1 cellular context compared by ENCODE assay signal in the genomic region with DNA sequence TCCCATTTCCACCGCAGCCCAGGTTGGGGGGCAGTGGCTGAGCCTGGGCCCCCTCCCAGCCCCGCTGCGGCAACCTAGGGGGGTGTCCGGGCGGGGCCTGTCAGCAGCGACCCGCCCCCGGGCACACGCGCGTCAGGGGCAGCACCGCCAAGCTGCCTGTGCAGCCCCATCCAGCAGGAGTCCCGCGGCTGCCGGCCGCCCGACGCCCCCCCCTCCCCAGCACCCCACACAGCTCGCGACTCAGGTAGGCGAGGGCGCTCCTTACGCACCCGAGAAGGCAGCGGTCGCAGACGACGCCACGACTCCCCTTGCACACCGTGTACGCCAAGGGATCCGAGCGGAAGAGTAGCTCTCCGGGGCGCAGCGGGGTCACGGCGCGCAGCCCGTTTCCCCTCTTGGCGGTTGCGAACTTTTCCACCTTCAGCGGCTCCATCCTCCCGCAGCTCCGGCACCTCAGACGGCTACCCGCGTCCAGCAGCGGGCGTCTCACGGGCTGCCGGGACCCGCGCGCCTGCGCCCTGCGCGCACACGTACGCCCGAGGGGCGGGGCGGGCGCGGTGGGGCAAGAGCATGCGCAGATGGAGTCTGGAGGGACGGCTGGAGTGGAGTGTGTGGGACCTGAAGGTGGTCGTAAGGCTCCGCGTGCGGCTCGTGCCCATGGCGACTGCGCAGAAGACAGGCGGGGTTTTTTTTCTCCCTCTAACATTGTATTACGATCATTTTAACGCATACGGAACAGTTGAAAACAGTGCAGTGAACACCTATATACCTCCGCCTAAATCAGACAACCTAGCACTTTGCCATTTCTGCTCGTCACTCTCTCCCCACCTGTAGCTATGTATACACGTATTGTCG.
TF ChIP-seq lines count a peak whose summit lies in the region.

SMYD3 (minus strand) TSS at position 495 of the 855 bp plus-strand sequence.

TF ChIP-seq in K562, 482 proteins besides CTCF, POLR2A, EP300 and RAD21 (continued from another document and continues in another):
- TF ChIP-seq POU5F1 (IDR thresholded peaks at IDR 0.05; ENCODE audit: borderline replicate concordance, low read depth, low read length, partially characterized antibody) = no peak
- no peak for TF ChIP-seq FOXJ2 (tag; IDR thresholded peaks at IDR 0.05)
- TF ChIP-seq, protein P1, sequence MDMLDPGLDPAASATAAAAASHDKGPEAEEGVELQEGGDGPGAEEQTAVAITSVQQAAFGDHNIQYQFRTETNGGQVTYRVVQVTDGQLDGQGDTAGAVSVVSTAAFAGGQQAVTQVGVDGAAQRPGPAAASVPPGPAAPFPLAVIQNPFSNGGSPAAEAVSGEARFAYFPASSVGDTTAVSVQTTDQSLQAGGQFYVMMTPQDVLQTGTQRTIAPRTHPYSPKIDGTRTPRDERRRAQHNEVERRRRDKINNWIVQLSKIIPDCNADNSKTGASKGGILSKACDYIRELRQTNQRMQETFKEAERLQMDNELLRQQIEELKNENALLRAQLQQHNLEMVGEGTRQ (CRISPR knock-in tag; IDR thresholded peaks at IDR 0.05) = no peak
- TF ChIP-seq, protein P2, sequence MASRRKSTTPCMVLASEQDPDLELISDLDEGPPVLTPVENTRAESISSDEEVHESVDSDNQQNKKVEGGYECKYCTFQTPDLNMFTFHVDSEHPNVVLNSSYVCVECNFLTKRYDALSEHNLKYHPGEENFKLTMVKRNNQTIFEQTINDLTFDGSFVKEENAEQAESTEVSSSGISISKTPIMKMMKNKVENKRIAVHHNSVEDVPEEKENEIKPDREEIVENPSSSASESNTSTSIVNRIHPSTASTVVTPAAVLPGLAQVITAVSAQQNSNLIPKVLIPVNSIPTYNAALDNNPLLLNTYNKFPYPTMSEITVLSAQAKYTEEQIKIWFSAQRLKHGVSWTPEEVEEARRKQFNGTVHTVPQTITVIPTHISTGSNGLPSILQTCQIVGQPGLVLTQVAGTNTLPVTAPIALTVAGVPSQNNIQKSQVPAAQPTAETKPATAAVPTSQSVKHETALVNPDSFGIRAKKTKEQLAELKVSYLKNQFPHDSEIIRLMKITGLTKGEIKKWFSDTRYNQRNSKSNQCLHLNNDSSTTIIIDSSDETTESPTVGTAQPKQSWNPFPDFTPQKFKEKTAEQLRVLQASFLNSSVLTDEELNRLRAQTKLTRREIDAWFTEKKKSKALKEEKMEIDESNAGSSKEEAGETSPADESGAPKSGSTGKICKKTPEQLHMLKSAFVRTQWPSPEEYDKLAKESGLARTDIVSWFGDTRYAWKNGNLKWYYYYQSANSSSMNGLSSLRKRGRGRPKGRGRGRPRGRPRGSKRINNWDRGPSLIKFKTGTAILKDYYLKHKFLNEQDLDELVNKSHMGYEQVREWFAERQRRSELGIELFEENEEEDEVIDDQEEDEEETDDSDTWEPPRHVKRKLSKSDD (conservative IDR thresholded peaks at IDR 0.05; ENCODE audit: low read length) = no peak
- TF ChIP-seq CTBP1 (IDR thresholded peaks at IDR 0.05; ENCODE audit: borderline replicate concordance) = peak; percentile 94
- no peak for TF ChIP-seq NR2F6 (CRISPR knock-in tag; IDR thresholded peaks at IDR 0.05)
- TF ChIP-seq HEY1 (CRISPR knock-in tag; IDR thresholded peaks at IDR 0.05; ENCODE audit: borderline replicate concordance) = no peak
- no peak for TF ChIP-seq GABPA (tag; conservative IDR thresholded peaks at IDR 0.05; ENCODE audit: low read depth)
- TF ChIP-seq CBX3 (IDR thresholded peaks at IDR 0.05; ENCODE audit: borderline replicate concordance in 1 of 2, low read length in 2 of 2) = 0 out of 3 replicates have a peak, but pooled peaks of 1 of the 2 experiments have one; percentile 9
- TF ChIP-seq, protein P3, sequence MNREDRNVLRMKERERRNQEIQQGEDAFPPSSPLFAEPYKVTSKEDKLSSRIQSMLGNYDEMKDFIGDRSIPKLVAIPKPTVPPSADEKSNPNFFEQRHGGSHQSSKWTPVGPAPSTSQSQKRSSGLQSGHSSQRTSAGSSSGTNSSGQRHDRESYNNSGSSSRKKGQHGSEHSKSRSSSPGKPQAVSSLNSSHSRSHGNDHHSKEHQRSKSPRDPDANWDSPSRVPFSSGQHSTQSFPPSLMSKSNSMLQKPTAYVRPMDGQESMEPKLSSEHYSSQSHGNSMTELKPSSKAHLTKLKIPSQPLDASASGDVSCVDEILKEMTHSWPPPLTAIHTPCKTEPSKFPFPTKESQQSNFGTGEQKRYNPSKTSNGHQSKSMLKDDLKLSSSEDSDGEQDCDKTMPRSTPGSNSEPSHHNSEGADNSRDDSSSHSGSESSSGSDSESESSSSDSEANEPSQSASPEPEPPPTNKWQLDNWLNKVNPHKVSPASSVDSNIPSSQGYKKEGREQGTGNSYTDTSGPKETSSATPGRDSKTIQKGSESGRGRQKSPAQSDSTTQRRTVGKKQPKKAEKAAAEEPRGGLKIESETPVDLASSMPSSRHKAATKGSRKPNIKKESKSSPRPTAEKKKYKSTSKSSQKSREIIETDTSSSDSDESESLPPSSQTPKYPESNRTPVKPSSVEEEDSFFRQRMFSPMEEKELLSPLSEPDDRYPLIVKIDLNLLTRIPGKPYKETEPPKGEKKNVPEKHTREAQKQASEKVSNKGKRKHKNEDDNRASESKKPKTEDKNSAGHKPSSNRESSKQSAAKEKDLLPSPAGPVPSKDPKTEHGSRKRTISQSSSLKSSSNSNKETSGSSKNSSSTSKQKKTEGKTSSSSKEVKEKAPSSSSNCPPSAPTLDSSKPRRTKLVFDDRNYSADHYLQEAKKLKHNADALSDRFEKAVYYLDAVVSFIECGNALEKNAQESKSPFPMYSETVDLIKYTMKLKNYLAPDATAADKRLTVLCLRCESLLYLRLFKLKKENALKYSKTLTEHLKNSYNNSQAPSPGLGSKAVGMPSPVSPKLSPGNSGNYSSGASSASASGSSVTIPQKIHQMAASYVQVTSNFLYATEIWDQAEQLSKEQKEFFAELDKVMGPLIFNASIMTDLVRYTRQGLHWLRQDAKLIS (CRISPR knock-in tag; IDR thresholded peaks at IDR 0.05) = no peak
- no peak for TF ChIP-seq TAF9B (IDR thresholded peaks at IDR 0.05; ENCODE audit: partially characterized antibody)
- TF ChIP-seq, protein P4, sequence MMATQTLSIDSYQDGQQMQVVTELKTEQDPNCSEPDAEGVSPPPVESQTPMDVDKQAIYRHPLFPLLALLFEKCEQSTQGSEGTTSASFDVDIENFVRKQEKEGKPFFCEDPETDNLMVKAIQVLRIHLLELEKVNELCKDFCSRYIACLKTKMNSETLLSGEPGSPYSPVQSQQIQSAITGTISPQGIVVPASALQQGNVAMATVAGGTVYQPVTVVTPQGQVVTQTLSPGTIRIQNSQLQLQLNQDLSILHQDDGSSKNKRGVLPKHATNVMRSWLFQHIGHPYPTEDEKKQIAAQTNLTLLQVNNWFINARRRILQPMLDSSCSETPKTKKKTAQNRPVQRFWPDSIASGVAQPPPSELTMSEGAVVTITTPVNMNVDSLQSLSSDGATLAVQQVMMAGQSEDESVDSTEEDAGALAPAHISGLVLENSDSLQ (IDR thresholded peaks at IDR 0.05) = no peak
- TF ChIP-seq ZNF23 (CRISPR knock-in tag; IDR thresholded peaks at IDR 0.05) = no peak
- no peak for TF ChIP-seq BRF1 (IDR thresholded peaks at IDR 0.05; ENCODE audit: borderline replicate concordance, extremely low read depth, insufficient read length)
- TF ChIP-seq, protein P5, sequence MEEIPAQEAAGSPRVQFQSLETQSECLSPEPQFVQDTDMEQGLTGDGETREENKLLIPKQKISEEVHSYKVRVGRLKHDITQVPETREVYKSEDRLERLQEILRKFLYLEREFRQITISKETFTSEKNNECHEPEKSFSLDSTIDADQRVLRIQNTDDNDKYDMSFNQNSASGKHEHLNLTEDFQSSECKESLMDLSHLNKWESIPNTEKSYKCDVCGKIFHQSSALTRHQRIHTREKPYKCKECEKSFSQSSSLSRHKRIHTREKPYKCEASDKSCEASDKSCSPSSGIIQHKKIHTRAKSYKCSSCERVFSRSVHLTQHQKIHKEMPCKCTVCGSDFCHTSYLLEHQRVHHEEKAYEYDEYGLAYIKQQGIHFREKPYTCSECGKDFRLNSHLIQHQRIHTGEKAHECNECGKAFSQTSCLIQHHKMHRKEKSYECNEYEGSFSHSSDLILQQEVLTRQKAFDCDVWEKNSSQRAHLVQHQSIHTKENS (CRISPR knock-in tag; IDR thresholded peaks at IDR 0.05) = no peak
- TF ChIP-seq, protein P6, sequence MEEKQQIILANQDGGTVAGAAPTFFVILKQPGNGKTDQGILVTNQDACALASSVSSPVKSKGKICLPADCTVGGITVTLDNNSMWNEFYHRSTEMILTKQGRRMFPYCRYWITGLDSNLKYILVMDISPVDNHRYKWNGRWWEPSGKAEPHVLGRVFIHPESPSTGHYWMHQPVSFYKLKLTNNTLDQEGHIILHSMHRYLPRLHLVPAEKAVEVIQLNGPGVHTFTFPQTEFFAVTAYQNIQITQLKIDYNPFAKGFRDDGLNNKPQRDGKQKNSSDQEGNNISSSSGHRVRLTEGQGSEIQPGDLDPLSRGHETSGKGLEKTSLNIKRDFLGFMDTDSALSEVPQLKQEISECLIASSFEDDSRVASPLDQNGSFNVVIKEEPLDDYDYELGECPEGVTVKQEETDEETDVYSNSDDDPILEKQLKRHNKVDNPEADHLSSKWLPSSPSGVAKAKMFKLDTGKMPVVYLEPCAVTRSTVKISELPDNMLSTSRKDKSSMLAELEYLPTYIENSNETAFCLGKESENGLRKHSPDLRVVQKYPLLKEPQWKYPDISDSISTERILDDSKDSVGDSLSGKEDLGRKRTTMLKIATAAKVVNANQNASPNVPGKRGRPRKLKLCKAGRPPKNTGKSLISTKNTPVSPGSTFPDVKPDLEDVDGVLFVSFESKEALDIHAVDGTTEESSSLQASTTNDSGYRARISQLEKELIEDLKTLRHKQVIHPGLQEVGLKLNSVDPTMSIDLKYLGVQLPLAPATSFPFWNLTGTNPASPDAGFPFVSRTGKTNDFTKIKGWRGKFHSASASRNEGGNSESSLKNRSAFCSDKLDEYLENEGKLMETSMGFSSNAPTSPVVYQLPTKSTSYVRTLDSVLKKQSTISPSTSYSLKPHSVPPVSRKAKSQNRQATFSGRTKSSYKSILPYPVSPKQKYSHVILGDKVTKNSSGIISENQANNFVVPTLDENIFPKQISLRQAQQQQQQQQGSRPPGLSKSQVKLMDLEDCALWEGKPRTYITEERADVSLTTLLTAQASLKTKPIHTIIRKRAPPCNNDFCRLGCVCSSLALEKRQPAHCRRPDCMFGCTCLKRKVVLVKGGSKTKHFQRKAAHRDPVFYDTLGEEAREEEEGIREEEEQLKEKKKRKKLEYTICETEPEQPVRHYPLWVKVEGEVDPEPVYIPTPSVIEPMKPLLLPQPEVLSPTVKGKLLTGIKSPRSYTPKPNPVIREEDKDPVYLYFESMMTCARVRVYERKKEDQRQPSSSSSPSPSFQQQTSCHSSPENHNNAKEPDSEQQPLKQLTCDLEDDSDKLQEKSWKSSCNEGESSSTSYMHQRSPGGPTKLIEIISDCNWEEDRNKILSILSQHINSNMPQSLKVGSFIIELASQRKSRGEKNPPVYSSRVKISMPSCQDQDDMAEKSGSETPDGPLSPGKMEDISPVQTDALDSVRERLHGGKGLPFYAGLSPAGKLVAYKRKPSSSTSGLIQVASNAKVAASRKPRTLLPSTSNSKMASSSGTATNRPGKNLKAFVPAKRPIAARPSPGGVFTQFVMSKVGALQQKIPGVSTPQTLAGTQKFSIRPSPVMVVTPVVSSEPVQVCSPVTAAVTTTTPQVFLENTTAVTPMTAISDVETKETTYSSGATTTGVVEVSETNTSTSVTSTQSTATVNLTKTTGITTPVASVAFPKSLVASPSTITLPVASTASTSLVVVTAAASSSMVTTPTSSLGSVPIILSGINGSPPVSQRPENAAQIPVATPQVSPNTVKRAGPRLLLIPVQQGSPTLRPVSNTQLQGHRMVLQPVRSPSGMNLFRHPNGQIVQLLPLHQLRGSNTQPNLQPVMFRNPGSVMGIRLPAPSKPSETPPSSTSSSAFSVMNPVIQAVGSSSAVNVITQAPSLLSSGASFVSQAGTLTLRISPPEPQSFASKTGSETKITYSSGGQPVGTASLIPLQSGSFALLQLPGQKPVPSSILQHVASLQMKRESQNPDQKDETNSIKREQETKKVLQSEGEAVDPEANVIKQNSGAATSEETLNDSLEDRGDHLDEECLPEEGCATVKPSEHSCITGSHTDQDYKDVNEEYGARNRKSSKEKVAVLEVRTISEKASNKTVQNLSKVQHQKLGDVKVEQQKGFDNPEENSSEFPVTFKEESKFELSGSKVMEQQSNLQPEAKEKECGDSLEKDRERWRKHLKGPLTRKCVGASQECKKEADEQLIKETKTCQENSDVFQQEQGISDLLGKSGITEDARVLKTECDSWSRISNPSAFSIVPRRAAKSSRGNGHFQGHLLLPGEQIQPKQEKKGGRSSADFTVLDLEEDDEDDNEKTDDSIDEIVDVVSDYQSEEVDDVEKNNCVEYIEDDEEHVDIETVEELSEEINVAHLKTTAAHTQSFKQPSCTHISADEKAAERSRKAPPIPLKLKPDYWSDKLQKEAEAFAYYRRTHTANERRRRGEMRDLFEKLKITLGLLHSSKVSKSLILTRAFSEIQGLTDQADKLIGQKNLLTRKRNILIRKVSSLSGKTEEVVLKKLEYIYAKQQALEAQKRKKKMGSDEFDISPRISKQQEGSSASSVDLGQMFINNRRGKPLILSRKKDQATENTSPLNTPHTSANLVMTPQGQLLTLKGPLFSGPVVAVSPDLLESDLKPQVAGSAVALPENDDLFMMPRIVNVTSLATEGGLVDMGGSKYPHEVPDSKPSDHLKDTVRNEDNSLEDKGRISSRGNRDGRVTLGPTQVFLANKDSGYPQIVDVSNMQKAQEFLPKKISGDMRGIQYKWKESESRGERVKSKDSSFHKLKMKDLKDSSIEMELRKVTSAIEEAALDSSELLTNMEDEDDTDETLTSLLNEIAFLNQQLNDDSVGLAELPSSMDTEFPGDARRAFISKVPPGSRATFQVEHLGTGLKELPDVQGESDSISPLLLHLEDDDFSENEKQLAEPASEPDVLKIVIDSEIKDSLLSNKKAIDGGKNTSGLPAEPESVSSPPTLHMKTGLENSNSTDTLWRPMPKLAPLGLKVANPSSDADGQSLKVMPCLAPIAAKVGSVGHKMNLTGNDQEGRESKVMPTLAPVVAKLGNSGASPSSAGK (IDR thresholded peaks at IDR 0.05) = 0 out of 2 replicates have a peak, but pooled peaks have one; percentile 51
- TF ChIP-seq SREBF2 (CRISPR knock-in tag; IDR thresholded peaks at IDR 0.05) = no peak
- TF ChIP-seq TEAD2 (tag; IDR thresholded peaks at IDR 0.05) = no peak
- no peak for TF ChIP-seq ZNF184 (CRISPR knock-in tag; IDR thresholded peaks at IDR 0.05)
- no peak for TF ChIP-seq ZNF444 (CRISPR knock-in tag; IDR thresholded peaks at IDR 0.05)
- no peak for TF ChIP-seq CREBBP (IDR thresholded peaks at IDR 0.05; ENCODE audit: low read depth, low read length)
- 0 out of 2 replicates have a peak, but pooled peaks have one; percentile 23 for TF ChIP-seq DIDO1 (tag; IDR thresholded peaks at IDR 0.05; ENCODE audit: low read depth)
- TF ChIP-seq ZNF561 (CRISPR knock-in tag; conservative IDR thresholded peaks at IDR 0.05) = no peak
- peak; percentile 37; the same call in 1 of the 2 replicates for TF ChIP-seq GATAD2A (IDR thresholded peaks at IDR 0.05)
- TF ChIP-seq, protein P7, sequence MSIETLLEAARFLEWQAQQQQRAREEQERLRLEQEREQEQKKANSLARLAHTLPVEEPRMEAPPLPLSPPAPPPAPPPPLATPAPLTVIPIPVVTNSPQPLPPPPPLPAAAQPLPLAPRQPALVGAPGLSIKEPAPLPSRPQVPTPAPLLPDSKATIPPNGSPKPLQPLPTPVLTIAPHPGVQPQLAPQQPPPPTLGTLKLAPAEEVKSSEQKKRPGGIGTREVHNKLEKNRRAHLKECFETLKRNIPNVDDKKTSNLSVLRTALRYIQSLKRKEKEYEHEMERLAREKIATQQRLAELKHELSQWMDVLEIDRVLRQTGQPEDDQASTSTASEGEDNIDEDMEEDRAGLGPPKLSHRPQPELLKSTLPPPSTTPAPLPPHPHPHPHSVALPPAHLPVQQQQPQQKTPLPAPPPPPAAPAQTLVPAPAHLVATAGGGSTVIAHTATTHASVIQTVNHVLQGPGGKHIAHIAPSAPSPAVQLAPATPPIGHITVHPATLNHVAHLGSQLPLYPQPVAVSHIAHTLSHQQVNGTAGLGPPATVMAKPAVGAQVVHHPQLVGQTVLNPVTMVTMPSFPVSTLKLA (conservative IDR thresholded peaks at IDR 0.05) = peak in 1 of 2 experiments; percentile 20; a peak in 2 of 4 replicates
- no peak for TF ChIP-seq CBFA2T2 (conservative IDR thresholded peaks at IDR 0.05)
- TF ChIP-seq SRSF1 (IDR thresholded peaks at IDR 0.05; ENCODE audit: low read depth, low read length) = no peak
- no peak for TF ChIP-seq GABPB2 (CRISPR knock-in tag; conservative IDR thresholded peaks at IDR 0.05)
- no peak for TF ChIP-seq ZNF134 (CRISPR knock-in tag; conservative IDR thresholded peaks at IDR 0.05)
